In the genomic region with DNA sequence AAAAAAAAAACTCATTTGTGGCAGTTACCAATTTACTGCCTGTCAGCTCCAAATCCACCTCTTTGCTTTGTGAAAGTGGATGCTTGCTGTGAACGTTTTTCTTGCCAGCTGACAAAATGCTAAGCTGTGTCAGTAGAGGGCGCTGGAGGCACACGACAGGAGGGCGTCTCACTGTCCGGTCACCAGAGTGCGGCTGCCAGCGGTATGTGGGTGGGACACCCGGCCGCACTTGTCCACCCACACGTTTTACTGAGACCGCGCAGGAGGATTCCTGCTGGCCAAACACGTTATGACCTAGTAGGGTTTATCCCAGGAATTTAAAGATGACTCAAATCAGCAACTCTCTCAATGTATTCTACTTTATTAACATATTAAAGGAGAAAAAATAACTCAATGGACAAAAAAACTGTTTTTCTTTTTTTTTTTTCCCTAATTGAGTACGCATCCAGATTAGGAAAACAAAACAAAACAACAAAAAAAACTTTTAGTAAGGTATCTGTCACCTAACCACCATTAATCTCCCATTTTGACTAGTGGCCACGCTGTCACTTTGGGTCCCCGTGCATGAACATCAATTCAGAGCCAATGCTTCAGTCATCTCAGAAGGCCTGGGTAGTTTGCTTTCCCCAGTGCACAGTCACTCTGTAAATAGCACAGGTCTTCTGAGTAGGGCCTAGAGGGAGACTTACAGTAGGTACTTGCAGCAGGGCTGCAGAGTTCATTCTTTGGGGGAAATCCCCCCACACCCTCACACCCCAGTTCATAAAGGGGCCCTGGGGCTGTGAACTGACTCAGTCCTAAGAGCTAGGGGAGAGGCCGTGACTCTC, we compare ENCODE assay signal across 1 cellular context.
A peak's percentile ranks its signal among the peaks of the same experiment; 100 is the strongest.
TF ChIP-seq lines count a peak whose summit lies in the region.

No MANE protein-coding gene starts in this region.

TF ChIP-seq in HepG2, 621 proteins besides CTCF, POLR2A, EP300 and RAD21 (continued from another document):
- TF ChIP-seq, protein P1, sequence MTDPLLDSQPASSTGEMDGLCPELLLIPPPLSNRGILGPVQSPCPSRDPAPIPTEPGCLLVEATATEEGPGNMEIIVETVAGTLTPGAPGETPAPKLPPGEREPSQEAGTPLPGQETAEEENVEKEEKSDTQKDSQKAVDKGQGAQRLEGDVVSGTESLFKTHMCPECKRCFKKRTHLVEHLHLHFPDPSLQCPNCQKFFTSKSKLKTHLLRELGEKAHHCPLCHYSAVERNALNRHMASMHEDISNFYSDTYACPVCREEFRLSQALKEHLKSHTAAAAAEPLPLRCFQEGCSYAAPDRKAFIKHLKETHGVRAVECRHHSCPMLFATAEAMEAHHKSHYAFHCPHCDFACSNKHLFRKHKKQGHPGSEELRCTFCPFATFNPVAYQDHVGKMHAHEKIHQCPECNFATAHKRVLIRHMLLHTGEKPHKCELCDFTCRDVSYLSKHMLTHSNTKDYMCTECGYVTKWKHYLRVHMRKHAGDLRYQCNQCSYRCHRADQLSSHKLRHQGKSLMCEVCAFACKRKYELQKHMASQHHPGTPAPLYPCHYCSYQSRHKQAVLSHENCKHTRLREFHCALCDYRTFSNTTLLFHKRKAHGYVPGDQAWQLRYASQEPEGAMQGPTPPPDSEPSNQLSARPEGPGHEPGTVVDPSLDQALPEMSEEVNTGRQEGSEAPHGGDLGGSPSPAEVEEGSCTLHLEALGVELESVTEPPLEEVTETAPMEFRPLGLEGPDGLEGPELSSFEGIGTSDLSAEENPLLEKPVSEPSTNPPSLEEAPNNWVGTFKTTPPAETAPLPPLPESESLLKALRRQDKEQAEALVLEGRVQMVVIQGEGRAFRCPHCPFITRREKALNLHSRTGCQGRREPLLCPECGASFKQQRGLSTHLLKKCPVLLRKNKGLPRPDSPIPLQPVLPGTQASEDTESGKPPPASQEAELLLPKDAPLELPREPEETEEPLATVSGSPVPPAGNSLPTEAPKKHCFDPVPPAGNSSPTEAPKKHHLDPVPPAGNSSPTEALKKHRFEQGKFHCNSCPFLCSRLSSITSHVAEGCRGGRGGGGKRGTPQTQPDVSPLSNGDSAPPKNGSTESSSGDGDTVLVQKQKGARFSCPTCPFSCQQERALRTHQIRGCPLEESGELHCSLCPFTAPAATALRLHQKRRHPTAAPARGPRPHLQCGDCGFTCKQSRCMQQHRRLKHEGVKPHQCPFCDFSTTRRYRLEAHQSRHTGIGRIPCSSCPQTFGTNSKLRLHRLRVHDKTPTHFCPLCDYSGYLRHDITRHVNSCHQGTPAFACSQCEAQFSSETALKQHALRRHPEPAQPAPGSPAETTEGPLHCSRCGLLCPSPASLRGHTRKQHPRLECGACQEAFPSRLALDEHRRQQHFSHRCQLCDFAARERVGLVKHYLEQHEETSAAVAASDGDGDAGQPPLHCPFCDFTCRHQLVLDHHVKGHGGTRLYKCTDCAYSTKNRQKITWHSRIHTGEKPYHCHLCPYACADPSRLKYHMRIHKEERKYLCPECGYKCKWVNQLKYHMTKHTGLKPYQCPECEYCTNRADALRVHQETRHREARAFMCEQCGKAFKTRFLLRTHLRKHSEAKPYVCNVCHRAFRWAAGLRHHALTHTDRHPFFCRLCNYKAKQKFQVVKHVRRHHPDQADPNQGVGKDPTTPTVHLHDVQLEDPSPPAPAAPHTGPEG (CRISPR knock-in tag; IDR thresholded peaks at IDR 0.05), result no peak
- TF ChIP-seq, protein P2, sequence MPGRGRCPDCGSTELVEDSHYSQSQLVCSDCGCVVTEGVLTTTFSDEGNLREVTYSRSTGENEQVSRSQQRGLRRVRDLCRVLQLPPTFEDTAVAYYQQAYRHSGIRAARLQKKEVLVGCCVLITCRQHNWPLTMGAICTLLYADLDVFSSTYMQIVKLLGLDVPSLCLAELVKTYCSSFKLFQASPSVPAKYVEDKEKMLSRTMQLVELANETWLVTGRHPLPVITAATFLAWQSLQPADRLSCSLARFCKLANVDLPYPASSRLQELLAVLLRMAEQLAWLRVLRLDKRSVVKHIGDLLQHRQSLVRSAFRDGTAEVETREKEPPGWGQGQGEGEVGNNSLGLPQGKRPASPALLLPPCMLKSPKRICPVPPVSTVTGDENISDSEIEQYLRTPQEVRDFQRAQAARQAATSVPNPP (CRISPR knock-in tag; IDR thresholded peaks at IDR 0.05), result no peak
- TF ChIP-seq RFX3 (CRISPR knock-in tag; IDR thresholded peaks at IDR 0.05) (no peak), KLF12 (CRISPR knock-in tag; IDR thresholded peaks at IDR 0.05; ENCODE audit: borderline replicate concordance) (no peak), HOXD1 (CRISPR knock-in tag; IDR thresholded peaks at IDR 0.05) (no peak), GABPB1 (CRISPR knock-in tag; IDR thresholded peaks at IDR 0.05) (peak; percentile 26; the same call in 1 of the 2 replicates), SP5 (CRISPR knock-in tag; IDR thresholded peaks at IDR 0.05; ENCODE audit: borderline replicate concordance, low read depth) (peak; percentile 49; the same call in 1 of the 2 replicates), ZNF292 (CRISPR knock-in tag; IDR thresholded peaks at IDR 0.05; ENCODE audit: borderline replicate concordance, low read depth) (no peak), ZNF234 (CRISPR knock-in tag; conservative IDR thresholded peaks at IDR 0.05) (no peak), SIN3A (IDR thresholded peaks at IDR 0.05; ENCODE audit: borderline replicate concordance, low read depth, low read length) (no peak), SP140L (CRISPR knock-in tag; IDR thresholded peaks at IDR 0.05; ENCODE audit: borderline replicate concordance) (no peak), RFXANK (CRISPR knock-in tag; IDR thresholded peaks at IDR 0.05) (no peak), KDM1A (CRISPR knock-in tag; IDR thresholded peaks at IDR 0.05) (no peak), ZNF33B (CRISPR knock-in tag; IDR thresholded peaks at IDR 0.05) (no peak), MAFG (CRISPR knock-in tag; IDR thresholded peaks at IDR 0.05) (no peak), ZNF101 (CRISPR knock-in tag; IDR thresholded peaks at IDR 0.05; ENCODE audit: borderline replicate concordance, low read depth) (no peak), KAT8 (CRISPR knock-in tag; IDR thresholded peaks at IDR 0.05) (0 out of 2 replicates have a peak, but pooled peaks have one; percentile 15), CREB1 (IDR thresholded peaks at IDR 0.05) (no peak), CREB1 (CRISPR knock-in tag; IDR thresholded peaks at IDR 0.05) (no peak), SUZ12 (IDR thresholded peaks at IDR 0.05; ENCODE audit: low read depth, low read length) (no peak), ONECUT2 (CRISPR knock-in tag; IDR thresholded peaks at IDR 0.05) (no peak), REPIN1 (CRISPR knock-in tag; IDR thresholded peaks at IDR 0.05; ENCODE audit: borderline replicate concordance, low read depth) (no peak)
